ENCODE assay signal across 26 cellular contexts in the genomic region with DNA sequence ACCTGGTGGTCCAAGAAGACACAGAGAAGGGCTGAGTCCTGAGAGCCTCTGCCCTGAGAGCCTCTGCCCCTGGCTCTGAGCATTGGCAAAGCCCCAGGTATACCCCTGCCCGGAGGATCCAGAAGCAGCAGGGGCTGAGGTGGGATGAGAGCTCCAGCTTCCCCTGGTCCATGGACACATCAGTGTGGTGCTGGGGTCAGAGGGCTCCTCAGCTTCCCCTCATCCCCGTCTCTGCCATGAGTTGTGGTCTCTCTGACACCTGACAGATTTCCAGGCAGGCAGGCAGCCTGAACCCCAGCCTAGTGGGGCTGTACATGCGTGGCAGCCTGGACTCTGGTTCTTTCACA. TPM values are rescaled to one million over a fixed set of nuclear protein-coding genes. Genes with fewer than 3 reads are reported as not detected.
A peak's percentile ranks its signal among the peaks of the same experiment; 100 is the strongest.
DNase-seq lines count a peak whose midpoint lies in the region; ATAC-seq and TF ChIP-seq lines count a peak whose summit lies in the region.
"Had no signal": no experiment of that assay in that cellular context is flagged by ENCODE, and none has a peak within 500 bp of the region (broad histone marks: within the 10 kb centered on the region; RNA-seq: fewer than 3 reads in every experiment).

No MANE protein-coding gene starts in this region.

- no peaks in the 10 kb centered on the region for H3K9me3 ChIP-seq in lower lobe of right lung
- no peaks in the 10 kb centered on the region for H3K9me3 ChIP-seq in spleen
- H3K9me3 ChIP-seq: A549, Caco-2, SK-N-SH had no signal

- no peak overlapping the region for H3K27ac Mint-ChIP-seq in natural killer cell treated with Interleukin-12 subunit alpha and Interleukin-12 subunit beta and Interleukin-15 and Interleukin-18, amount 100 ng/mL, for 72 hours
- no peak overlapping the region for H3K27ac Mint-ChIP-seq in natural killer cell
- H3K27ac Mint-ChIP-seq: CD8-positive, alpha-beta T cell; IgD-negative memory B cell had no signal

- no peak for ATAC-seq in natural killer cell treated with Interleukin-12 subunit alpha and Interleukin-12 subunit beta and Interleukin-15 and Interleukin-18, amount 100 ng/mL, for 72 hours
- ATAC-seq in natural killer cell (no peak), lower lobe of right lung (no peak)
- ATAC-seq: A549; CD8-positive, alpha-beta T cell; HCT116; Panc1 had no signal

- peaks cover 5% of the 10 kb centered on the region in 2 donors for H3K4me1 Mint-ChIP-seq in natural killer cell treated with Interleukin-12 subunit alpha and Interleukin-12 subunit beta and Interleukin-15 and Interleukin-18, amount 100 ng/mL, for 72 hours (ENCODE audit: low read depth in 2 of 2)
- peaks cover 13 to 18% of the 10 kb centered on the region in 2 donors for H3K4me1 Mint-ChIP-seq in natural killer cell

- H3K9me3 Mint-ChIP-seq in natural killer cell treated with Interleukin-12 subunit alpha and Interleukin-12 subunit beta and Interleukin-15 and Interleukin-18, amount 100 ng/mL, for 72 hours = no peaks in the 10 kb centered on the region
- H3K9me3 Mint-ChIP-seq in natural killer cell = no peaks in the 10 kb centered on the region
- H3K9me3 Mint-ChIP-seq: CD8-positive, alpha-beta T cell; IgD-negative memory B cell had no signal

- 66 to 81% (median 67%) methylated on average over 2 to 3 of the region's 3 CpGs for WGBS in spleen, 5 donors

- H3K4me3 Mint-ChIP-seq in natural killer cell treated with Interleukin-12 subunit alpha and Interleukin-12 subunit beta and Interleukin-15 and Interleukin-18, amount 100 ng/mL, for 72 hours = no peak overlapping the region
- no peak overlapping the region for H3K4me3 Mint-ChIP-seq in natural killer cell
- H3K4me3 Mint-ChIP-seq: CD8-positive, alpha-beta T cell; IgD-negative memory B cell had no signal

- H3K4me1 ChIP-seq in lower lobe of right lung (peaks cover 12% of the 10 kb centered on the region), spleen (peaks cover 0 to 25% (median 22%) of the 10 kb centered on the region in 6 donors)
- H3K4me1 ChIP-seq: A549 had no signal

- DNase-seq in natural killer cell treated with Interleukin-12 subunit alpha and Interleukin-12 subunit beta and Interleukin-15 and Interleukin-18, amount 100 ng/mL, for 72 hours (ENCODE audit: low spot score) = peak; percentile 51
- DNase-seq in natural killer cell (no peak), lower lobe of right lung (peak; percentile 22), spleen (peak; percentile 56), NCI-H1417 (lab: John Stamatoyannopoulos, UW) (no peak), RPMI8226 (no peak), UCSD-AML1 (lab: John Stamatoyannopoulos, UW; ENCODE audit: unreplicated experiment) (no peak)
- DNase-seq: AML-193; C1 segment of cervical spinal cord; CD8-positive, alpha-beta T cell; NCI-H1048; NCI-H1417 treated with DMSO at 0.1 percent for 48 hours; NCI-H1694 treated with DMSO at 0.1 percent for 48 hours; NCI-H2081 treated with DMSO at 0.1 percent for 48 hours; NCI-H2171; NCI-H226; NCI-H510A; NCI-H69; SK-N-SH had no signal

- H3K27ac ChIP-seq in lower lobe of right lung (no peak overlapping the region), spleen (no peak overlapping the region)
- H3K27ac ChIP-seq: A549, KMS-11 had no signal

- intact Hi-C loops in natural killer cell (cut with micrococcal nuclease) = no loop called here
- intact Hi-C loops in lower lobe of right lung (cut with DNase I) = no loop called here
- intact Hi-C loops in spleen (cut with DNase I; ENCODE audit: low total_unique reads) = no loop called here

- H3K36me3 Mint-ChIP-seq in natural killer cell treated with Interleukin-12 subunit alpha and Interleukin-12 subunit beta and Interleukin-15 and Interleukin-18, amount 100 ng/mL, for 72 hours = no peaks in the 10 kb centered on the region
- no peaks in the 10 kb centered on the region for H3K36me3 Mint-ChIP-seq in natural killer cell
- H3K36me3 Mint-ChIP-seq: IgD-negative memory B cell had no signal

- H3K36me3 ChIP-seq in lower lobe of right lung (no peaks in the 10 kb centered on the region), spleen (no peaks in the 10 kb centered on the region)

- H3K27me3 Mint-ChIP-seq in natural killer cell treated with Interleukin-12 subunit alpha and Interleukin-12 subunit beta and Interleukin-15 and Interleukin-18, amount 100 ng/mL, for 72 hours = peaks cover 30 to 47% of the 10 kb centered on the region in 2 donors
- peaks cover 30 to 47% of the 10 kb centered on the region in 2 donors for H3K27me3 Mint-ChIP-seq in natural killer cell (ENCODE audit: low read depth in 2 of 2)

- H3K4me3 ChIP-seq in lower lobe of right lung (no peak overlapping the region), spleen (no peak overlapping the region)
- H3K4me3 ChIP-seq: A549 had no signal

- no peak for TF ChIP-seq POLR2A in spleen (IDR thresholded peaks at IDR 0.05)

- TF ChIP-seq CTCF in natural killer cell (IDR thresholded peaks at IDR 0.05) (no peak), lower lobe of right lung (IDR thresholded peaks at IDR 0.05) (no peak), spleen (IDR thresholded peaks at IDR 0.05 in 8 of 11, conservative IDR thresholded peaks at IDR 0.05 in 3 of 11) (no peak)

- H3K27me3 ChIP-seq in lower lobe of right lung (ENCODE audit: low read depth) (peaks cover 11% of the 10 kb centered on the region), spleen (replicated peaks in 1 of 7) (peaks cover 0 to 66% (median 24%) of the 10 kb centered on the region in 7 donors)

RNA-seq across cellular contexts. Expression of gene KLF15, which starts 3.5 kb away (rescaled TPM):
- total RNA-seq in natural killer cell treated with Interleukin-12 subunit alpha and Interleukin-12 subunit beta and Interleukin-15 and Interleukin-18, amount 100 ng/mL, for 72 hours = under 1 TPM in 1 of 2 donors, not detected in 1; 0.26 TPM
- under 1 TPM; 0.23 to 0.38 (median 0.36) TPM for total RNA-seq in natural killer cell
- 40.1 TPM for total RNA-seq in lower lobe of right lung
- 1 to 10 TPM in 6 of 7 donors, under 1 TPM in 1; 0.57 to 9.5 (median 4.8) TPM for total RNA-seq in spleen
- 1 to 10 TPM in 2 of 3 donors, under 1 TPM in 1; 0.63 to 3.1 (median 2.4) TPM for polyA plus RNA-seq in spleen
- polyA plus RNA-seq: A549, IgD-negative memory B cell had no signal

RNA-seq across cellular contexts. Expression of gene CFAP100, which starts 34.0 kb away (rescaled TPM):
- not detected for total RNA-seq in natural killer cell treated with Interleukin-12 subunit alpha and Interleukin-12 subunit beta and Interleukin-15 and Interleukin-18, amount 100 ng/mL, for 72 hours
- not detected for total RNA-seq in natural killer cell
- 21.5 TPM for total RNA-seq in lower lobe of right lung
- total RNA-seq in spleen = not detected
- polyA plus RNA-seq in spleen = not detected
- total RNA-seq: Caco-2; CD8-positive, alpha-beta T cell; H4 had no signal
- polyA plus RNA-seq: A549, IgD-negative memory B cell, SK-N-SH had no signal

Comparison
In these comparisons a context has a peak if more than half of its experiments do, and no peak if none do; other contexts are left out.
1. DNase-seq: peak in natural killer cell treated with Interleukin-12 subunit alpha and Interleukin-12 subunit beta and Interleukin-15 and Interleukin-18, amount 100 ng/mL, for 72 hours (single experiment), lower lobe of right lung (single experiment) and spleen (single experiment); none in natural killer cell (single experiment), NCI-H1417 (0 of 3), RPMI8226 (single experiment) and UCSD-AML1 (single experiment).
2. RNA of gene CFAP100, which starts 34.0 kb away (total RNA-seq): 21.5 TPM in lower lobe of right lung (single experiment); not detected in natural killer cell treated with Interleukin-12 subunit alpha and Interleukin-12 subunit beta and Interleukin-15 and Interleukin-18, amount 100 ng/mL, for 72 hours, not detected in natural killer cell and not detected in spleen; every median in the first group is over 10 times any median in the second.